2 cellular contexts compared by ENCODE assay signal in genomic region chr16:2156025-2156848, GRCh38.
TF ChIP-seq lines count a peak whose summit lies in the region.

No MANE protein-coding gene starts in this region.

TF ChIP-seq in SK-N-SH, 30 proteins besides CTCF, POLR2A, EP300 and RAD21:
- no peak for TF ChIP-seq CHD2 (IDR thresholded peaks at IDR 0.05; ENCODE audit: low read length, partially characterized antibody)
- TF ChIP-seq NRF1 (IDR thresholded peaks at IDR 0.05; ENCODE audit: low read depth, low read length) = no peak
- no peak for TF ChIP-seq IRF3 (IDR thresholded peaks at IDR 0.05; ENCODE audit: low read depth, low read length)
- no peak for TF ChIP-seq FOXJ3 (CRISPR knock-in tag; IDR thresholded peaks at IDR 0.05)
- no peak for TF ChIP-seq MAX (IDR thresholded peaks at IDR 0.05; ENCODE audit: low read depth)
- TF ChIP-seq FOXM1 (IDR thresholded peaks at IDR 0.05; ENCODE audit: low read depth) = no peak
- TF ChIP-seq USF2 (IDR thresholded peaks at IDR 0.05; ENCODE audit: borderline replicate concordance, low read depth, low read length) = no peak
- no peak for TF ChIP-seq POLR2AphosphoS5 (IDR thresholded peaks at IDR 0.05; ENCODE audit: low read depth, low read length)
- TF ChIP-seq RFX5 (IDR thresholded peaks at IDR 0.05; ENCODE audit: low read length) = no peak
- TF ChIP-seq TAF1 (IDR thresholded peaks at IDR 0.05; ENCODE audit: borderline replicate concordance, low read depth, low read length) = no peak; the same call in 1 of the 2 replicates
- TF ChIP-seq TCF12 (IDR thresholded peaks at IDR 0.05) = no peak
- TF ChIP-seq GATA2 (CRISPR knock-in tag; IDR thresholded peaks at IDR 0.05) = no peak
- no peak for TF ChIP-seq SIN3A (IDR thresholded peaks at IDR 0.05; ENCODE audit: borderline replicate concordance, low read depth, low read length)
- no peak for TF ChIP-seq FOSL2 (IDR thresholded peaks at IDR 0.05; ENCODE audit: borderline replicate concordance, low read depth)
- TF ChIP-seq JUND (IDR thresholded peaks at IDR 0.05) = no peak
- TF ChIP-seq RCOR1 (IDR thresholded peaks at IDR 0.05; ENCODE audit: low read length) = no peak
- no peak for TF ChIP-seq RXRA (IDR thresholded peaks at IDR 0.05; ENCODE audit: borderline replicate concordance, low read depth)
- no peak for TF ChIP-seq PBX3 (IDR thresholded peaks at IDR 0.05)
- no peak for TF ChIP-seq REST (IDR thresholded peaks at IDR 0.05; ENCODE audit: low read depth, low read length)

TF ChIP-seq in H1, 55 proteins besides CTCF, POLR2A, EP300 and RAD21:
- TF ChIP-seq NANOG (IDR thresholded peaks at IDR 0.05; ENCODE audit: insufficient read depth, low read depth, low read length, poor library complexity, severe bottlenecking) = no peak
- TF ChIP-seq ASH2L (IDR thresholded peaks at IDR 0.05; ENCODE audit: low read length) = peak; percentile 23
- TF ChIP-seq KDM1A (IDR thresholded peaks at IDR 0.05; ENCODE audit: borderline replicate concordance, low read length) = no peak
- TF ChIP-seq YY1 (IDR thresholded peaks at IDR 0.05; ENCODE audit: low read depth, low read length) = no peak
- TF ChIP-seq SAP30 (IDR thresholded peaks at IDR 0.05; ENCODE audit: insufficient read depth, insufficient replicate concordance, low read length) = peak; percentile 93
- no peak for TF ChIP-seq FOSL1 (IDR thresholded peaks at IDR 0.05; ENCODE audit: insufficient read depth, low read depth, low read length)
- no peak for TF ChIP-seq USF2 (IDR thresholded peaks at IDR 0.05; ENCODE audit: low read length)
- TF ChIP-seq TAF7 (optimal IDR thresholded peaks at IDR 0.05; ENCODE audit: borderline replicate concordance, low read depth, low read length) = peak; percentile 21
- TF ChIP-seq PHF8 (conservative IDR thresholded peaks at IDR 0.05; ENCODE audit: low read depth, low read length) = peak; percentile 25; the same call in 1 of the 2 replicates
- no peak for TF ChIP-seq CTBP2 (IDR thresholded peaks at IDR 0.05; ENCODE audit: borderline replicate concordance, insufficient read depth, insufficient read length, low read length)
- TF ChIP-seq GABPA (IDR thresholded peaks at IDR 0.05; ENCODE audit: borderline replicate concordance, insufficient read depth, low read length) = 0 out of 2 replicates have a peak, but pooled peaks have one; percentile 55
- no peak for TF ChIP-seq POLR2AphosphoS5 (IDR thresholded peaks at IDR 0.05; ENCODE audit: low read depth, low read length)
- TF ChIP-seq HDAC2 (IDR thresholded peaks at IDR 0.05; ENCODE audit: borderline replicate concordance in 1 of 2, low read depth in 2 of 2, low read length in 2 of 2) = peak in 1 of 2 experiments; percentile 63; a peak in 2 of 4 replicates
- TF ChIP-seq SIN3A (conservative IDR thresholded peaks at IDR 0.05 in 1 of 2, IDR thresholded peaks at IDR 0.05 in 1 of 2; ENCODE audit: low read depth in 1 of 2, low read length in 2 of 2) = peak; percentile 15 to 70; a peak in 1 of 4 replicates
- no peak for TF ChIP-seq MAFK (IDR thresholded peaks at IDR 0.05; ENCODE audit: low read depth, low read length)
- TF ChIP-seq KDM5A (IDR thresholded peaks at IDR 0.05; ENCODE audit: low read length) = no peak
- TF ChIP-seq SRF (IDR thresholded peaks at IDR 0.05; ENCODE audit: low read depth, low read length) = no peak
- no peak for TF ChIP-seq EGR1 (IDR thresholded peaks at IDR 0.05; ENCODE audit: borderline replicate concordance, low read depth, low read length)
- no peak for TF ChIP-seq TBP (IDR thresholded peaks at IDR 0.05; ENCODE audit: low read depth, low read length)
